In genomic region chr19:49664171-49665070, GRCh38 we compare ENCODE assay signal across 1 cellular context.
A peak's percentile ranks its signal among the peaks of the same experiment; 100 is the strongest.
TF ChIP-seq lines count a peak whose summit lies in the region.

No MANE protein-coding gene starts in this region.

TF ChIP-seq in K562, 482 proteins besides CTCF, POLR2A, EP300 and RAD21 (continues in another document):
- TF ChIP-seq TEAD2 (tag; IDR thresholded peaks at IDR 0.05) (no peak), PCBP2 (IDR thresholded peaks at IDR 0.05; ENCODE audit: low read depth, low read length, poor library complexity, severe bottlenecking) (no peak), ARHGAP35 (IDR thresholded peaks at IDR 0.05; ENCODE audit: partially characterized antibody) (no peak), RBBP5 (IDR thresholded peaks at IDR 0.05; ENCODE audit: borderline replicate concordance, insufficient read depth, low read length, poor library complexity, severe bottlenecking) (peak; percentile 4), ZNF3 (CRISPR knock-in tag; IDR thresholded peaks at IDR 0.05) (no peak), ERF (CRISPR knock-in tag; IDR thresholded peaks at IDR 0.05) (no peak), MCM2 (IDR thresholded peaks at IDR 0.05; ENCODE audit: low read depth) (no peak), E2F1 (CRISPR knock-in tag; IDR thresholded peaks at IDR 0.05) (0 out of 2 replicates have a peak, but pooled peaks have one; percentile 38), RBM22 (IDR thresholded peaks at IDR 0.05; ENCODE audit: low read depth, low read length, poor library complexity, severe bottlenecking) (peak; percentile 60), ZNF445 (CRISPR knock-in tag; IDR thresholded peaks at IDR 0.05; ENCODE audit: low read depth) (no peak), COPS2 (conservative IDR thresholded peaks at IDR 0.05) (no peak), UBTF (IDR thresholded peaks at IDR 0.05; ENCODE audit: borderline replicate concordance in 1 of 2, low read depth in 2 of 2, low read length in 2 of 2) (0 out of 4 replicates have a peak, but pooled peaks of 1 of the 2 experiments have one; percentile 44), KLF16 (IDR thresholded peaks at IDR 0.05) (no peak), SRF (CRISPR knock-in tag; IDR thresholded peaks at IDR 0.05) (peak in 1 of 2 experiments; percentile 12; a peak in 1 of 4 replicates), ZBED1 (IDR thresholded peaks at IDR 0.05) (peak; percentile 26; the same call in 1 of the 2 replicates), ZNF232 (CRISPR knock-in tag; IDR thresholded peaks at IDR 0.05) (peak; percentile 63; the same call in 1 of the 2 replicates), HDAC3 (IDR thresholded peaks at IDR 0.05; ENCODE audit: borderline replicate concordance, partially characterized antibody) (no peak), CHD4 (IDR thresholded peaks at IDR 0.05; ENCODE audit: insufficient read depth, insufficient replicate concordance, low read depth, low read length, poor library complexity, severe bottlenecking) (no peak), MYNN (IDR thresholded peaks at IDR 0.05) (0 out of 2 replicates have a peak, but pooled peaks have one; percentile 31), MYNN (CRISPR knock-in tag; IDR thresholded peaks at IDR 0.05) (no peak), CTCFL (IDR thresholded peaks at IDR 0.05; ENCODE audit: borderline replicate concordance, insufficient read depth, low read depth, low read length, poor library complexity, severe bottlenecking) (peak; percentile 14), PHF8 (IDR thresholded peaks at IDR 0.05; ENCODE audit: borderline replicate concordance, low read length) (peak; percentile 45; the same call in 1 of the 2 replicates), ZFX (CRISPR knock-in tag; IDR thresholded peaks at IDR 0.05) (peak; percentile 35; the same call in 1 of the 2 replicates), POLR2G (IDR thresholded peaks at IDR 0.05; ENCODE audit: low read depth, low read length) (peak; percentile 81), POU5F1 (IDR thresholded peaks at IDR 0.05; ENCODE audit: borderline replicate concordance, low read depth, low read length, partially characterized antibody) (no peak), CBFA2T3 (IDR thresholded peaks at IDR 0.05) (no peak), NFIC (IDR thresholded peaks at IDR 0.05) (peak; percentile 2; the same call in 1 of the 2 replicates), ZBTB7A (IDR thresholded peaks at IDR 0.05; ENCODE audit: borderline replicate concordance, control insufficient read depth, low read depth, low read length) (peak; percentile 16; the same call in 1 of the 2 replicates), GABPA (tag; conservative IDR thresholded peaks at IDR 0.05; ENCODE audit: low read depth) (peak; percentile 52), ZNF146 (CRISPR knock-in tag; IDR thresholded peaks at IDR 0.05; ENCODE audit: unreplicated experiment) (no peak), ZNF239 (CRISPR knock-in tag; IDR thresholded peaks at IDR 0.05) (no peak), CHCHD3 (CRISPR knock-in tag; IDR thresholded peaks at IDR 0.05) (no peak), E2F3 (CRISPR knock-in tag; IDR thresholded peaks at IDR 0.05) (no peak), TCF3 (CRISPR knock-in tag; IDR thresholded peaks at IDR 0.05) (0 out of 2 replicates have a peak, but pooled peaks have one; percentile 19), THRA (IDR thresholded peaks at IDR 0.05) (no peak), ELF4 (CRISPR knock-in tag; IDR thresholded peaks at IDR 0.05) (no peak), RBM17 (IDR thresholded peaks at IDR 0.05; ENCODE audit: borderline replicate concordance, low read depth, low read length) (no peak), ZNF639 (CRISPR knock-in tag; conservative IDR thresholded peaks at IDR 0.05 in 1 of 2, IDR thresholded peaks at IDR 0.05 in 1 of 2) (no peak), ESRRB (CRISPR knock-in tag; IDR thresholded peaks at IDR 0.05; ENCODE audit: borderline replicate concordance) (no peak), ZSCAN32 (CRISPR knock-in tag; IDR thresholded peaks at IDR 0.05) (0 out of 2 replicates have a peak, but pooled peaks have one; percentile 43), HMGN3 (IDR thresholded peaks at IDR 0.05; ENCODE audit: borderline replicate concordance, extremely low read depth, insufficient read length, low read depth, low read length) (peak; percentile 72), NFRKB (IDR thresholded peaks at IDR 0.05; ENCODE audit: low read depth) (no peak), SRSF7 (optimal IDR thresholded peaks at IDR 0.05; ENCODE audit: low read depth, low read length) (no peak)
- TF ChIP-seq, protein P1, sequence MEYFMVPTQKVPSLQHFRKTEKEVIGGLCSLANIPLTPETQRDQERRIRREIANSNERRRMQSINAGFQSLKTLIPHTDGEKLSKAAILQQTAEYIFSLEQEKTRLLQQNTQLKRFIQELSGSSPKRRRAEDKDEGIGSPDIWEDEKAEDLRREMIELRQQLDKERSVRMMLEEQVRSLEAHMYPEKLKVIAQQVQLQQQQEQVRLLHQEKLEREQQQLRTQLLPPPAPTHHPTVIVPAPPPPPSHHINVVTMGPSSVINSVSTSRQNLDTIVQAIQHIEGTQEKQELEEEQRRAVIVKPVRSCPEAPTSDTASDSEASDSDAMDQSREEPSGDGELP (CRISPR knock-in tag; IDR thresholded peaks at IDR 0.05; ENCODE audit: borderline replicate concordance), result peak; percentile 89
- TF ChIP-seq, protein P2, sequence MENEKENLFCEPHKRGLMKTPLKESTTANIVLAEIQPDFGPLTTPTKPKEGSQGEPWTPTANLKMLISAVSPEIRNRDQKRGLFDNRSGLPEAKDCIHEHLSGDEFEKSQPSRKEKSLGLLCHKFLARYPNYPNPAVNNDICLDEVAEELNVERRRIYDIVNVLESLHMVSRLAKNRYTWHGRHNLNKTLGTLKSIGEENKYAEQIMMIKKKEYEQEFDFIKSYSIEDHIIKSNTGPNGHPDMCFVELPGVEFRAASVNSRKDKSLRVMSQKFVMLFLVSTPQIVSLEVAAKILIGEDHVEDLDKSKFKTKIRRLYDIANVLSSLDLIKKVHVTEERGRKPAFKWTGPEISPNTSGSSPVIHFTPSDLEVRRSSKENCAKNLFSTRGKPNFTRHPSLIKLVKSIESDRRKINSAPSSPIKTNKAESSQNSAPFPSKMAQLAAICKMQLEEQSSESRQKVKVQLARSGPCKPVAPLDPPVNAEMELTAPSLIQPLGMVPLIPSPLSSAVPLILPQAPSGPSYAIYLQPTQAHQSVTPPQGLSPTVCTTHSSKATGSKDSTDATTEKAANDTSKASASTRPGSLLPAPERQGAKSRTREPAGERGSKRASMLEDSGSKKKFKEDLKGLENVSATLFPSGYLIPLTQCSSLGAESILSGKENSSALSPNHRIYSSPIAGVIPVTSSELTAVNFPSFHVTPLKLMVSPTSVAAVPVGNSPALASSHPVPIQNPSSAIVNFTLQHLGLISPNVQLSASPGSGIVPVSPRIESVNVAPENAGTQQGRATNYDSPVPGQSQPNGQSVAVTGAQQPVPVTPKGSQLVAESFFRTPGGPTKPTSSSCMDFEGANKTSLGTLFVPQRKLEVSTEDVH (IDR thresholded peaks at IDR 0.05; ENCODE audit: low read depth, partially characterized antibody), result no peak
- TF ChIP-seq, protein P3, sequence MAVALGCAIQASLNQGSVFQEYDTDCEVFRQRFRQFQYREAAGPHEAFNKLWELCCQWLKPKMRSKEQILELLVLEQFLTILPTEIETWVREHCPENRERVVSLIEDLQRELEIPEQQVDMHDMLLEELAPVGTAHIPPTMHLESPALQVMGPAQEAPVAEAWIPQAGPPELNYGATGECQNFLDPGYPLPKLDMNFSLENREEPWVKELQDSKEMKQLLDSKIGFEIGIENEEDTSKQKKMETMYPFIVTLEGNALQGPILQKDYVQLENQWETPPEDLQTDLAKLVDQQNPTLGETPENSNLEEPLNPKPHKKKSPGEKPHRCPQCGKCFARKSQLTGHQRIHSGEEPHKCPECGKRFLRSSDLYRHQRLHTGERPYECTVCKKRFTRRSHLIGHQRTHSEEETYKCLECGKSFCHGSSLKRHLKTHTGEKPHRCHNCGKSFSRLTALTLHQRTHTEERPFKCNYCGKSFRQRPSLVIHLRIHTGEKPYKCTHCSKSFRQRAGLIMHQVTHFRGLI (CRISPR knock-in tag; IDR thresholded peaks at IDR 0.05), result no peak
- TF ChIP-seq, protein P4, sequence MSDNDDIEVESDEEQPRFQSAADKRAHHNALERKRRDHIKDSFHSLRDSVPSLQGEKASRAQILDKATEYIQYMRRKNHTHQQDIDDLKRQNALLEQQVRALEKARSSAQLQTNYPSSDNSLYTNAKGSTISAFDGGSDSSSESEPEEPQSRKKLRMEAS (CRISPR knock-in tag; IDR thresholded peaks at IDR 0.05), result peak; percentile 43
- TF ChIP-seq, protein P5, sequence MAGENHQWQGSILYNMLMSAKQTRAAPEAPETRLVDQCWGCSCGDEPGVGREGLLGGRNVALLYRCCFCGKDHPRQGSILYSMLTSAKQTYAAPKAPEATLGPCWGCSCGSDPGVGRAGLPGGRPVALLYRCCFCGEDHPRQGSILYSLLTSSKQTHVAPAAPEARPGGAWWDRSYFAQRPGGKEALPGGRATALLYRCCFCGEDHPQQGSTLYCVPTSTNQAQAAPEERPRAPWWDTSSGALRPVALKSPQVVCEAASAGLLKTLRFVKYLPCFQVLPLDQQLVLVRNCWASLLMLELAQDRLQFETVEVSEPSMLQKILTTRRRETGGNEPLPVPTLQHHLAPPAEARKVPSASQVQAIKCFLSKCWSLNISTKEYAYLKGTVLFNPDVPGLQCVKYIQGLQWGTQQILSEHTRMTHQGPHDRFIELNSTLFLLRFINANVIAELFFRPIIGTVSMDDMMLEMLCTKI (IDR thresholded peaks at IDR 0.05; ENCODE audit: partially characterized antibody), result no peak
- TF ChIP-seq, protein P6, sequence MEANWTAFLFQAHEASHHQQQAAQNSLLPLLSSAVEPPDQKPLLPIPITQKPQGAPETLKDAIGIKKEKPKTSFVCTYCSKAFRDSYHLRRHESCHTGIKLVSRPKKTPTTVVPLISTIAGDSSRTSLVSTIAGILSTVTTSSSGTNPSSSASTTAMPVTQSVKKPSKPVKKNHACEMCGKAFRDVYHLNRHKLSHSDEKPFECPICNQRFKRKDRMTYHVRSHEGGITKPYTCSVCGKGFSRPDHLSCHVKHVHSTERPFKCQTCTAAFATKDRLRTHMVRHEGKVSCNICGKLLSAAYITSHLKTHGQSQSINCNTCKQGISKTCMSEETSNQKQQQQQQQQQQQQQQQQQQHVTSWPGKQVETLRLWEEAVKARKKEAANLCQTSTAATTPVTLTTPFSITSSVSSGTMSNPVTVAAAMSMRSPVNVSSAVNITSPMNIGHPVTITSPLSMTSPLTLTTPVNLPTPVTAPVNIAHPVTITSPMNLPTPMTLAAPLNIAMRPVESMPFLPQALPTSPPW (CRISPR knock-in tag; IDR thresholded peaks at IDR 0.05), result peak; percentile 47; the same call in 1 of the 2 replicates
